ENCODE assay signal across 2 cellular contexts in genomic region chr1:191498825-191499224, GRCh38.
TF ChIP-seq lines count a peak whose summit lies in the region.

No MANE protein-coding gene starts in this region.

TF ChIP-seq in HCT116, 20 proteins besides CTCF, POLR2A, EP300 and RAD21 (continued from another document):
- TF ChIP-seq REST (IDR thresholded peaks at IDR 0.05; ENCODE audit: low read depth) (no peak), SRF (IDR thresholded peaks at IDR 0.05; ENCODE audit: low read depth) (no peak), ZFX (IDR thresholded peaks at IDR 0.05) (no peak), EZH2 (IDR thresholded peaks at IDR 0.05) (no peak), YY1 (IDR thresholded peaks at IDR 0.05; ENCODE audit: extremely low read depth, insufficient replicate concordance, low read depth, low read length) (no peak)

TF ChIP-seq in K562, 482 proteins besides CTCF, POLR2A, EP300 and RAD21 (continued from another document):
- no peak for TF ChIP-seq FOXP4 (CRISPR knock-in tag; IDR thresholded peaks at IDR 0.05; ENCODE audit: borderline replicate concordance)
- TF ChIP-seq DIDO1 (tag; IDR thresholded peaks at IDR 0.05; ENCODE audit: low read depth) = no peak
- no peak for TF ChIP-seq ZNF232 (CRISPR knock-in tag; IDR thresholded peaks at IDR 0.05)
- TF ChIP-seq SMAD3 (CRISPR knock-in tag; conservative IDR thresholded peaks at IDR 0.05) = no peak
- TF ChIP-seq IRF2 (CRISPR knock-in tag; IDR thresholded peaks at IDR 0.05) = no peak
